In genomic region chr5:61881821-61882220, GRCh38 we compare ENCODE assay signal across 11 cellular contexts.
DNase-seq lines count a peak whose midpoint lies in the region; ATAC-seq and TF ChIP-seq lines count a peak whose summit lies in the region.
"Had no signal": no experiment of that assay in that cellular context is flagged by ENCODE, and none has a peak within 500 bp of the region (broad histone marks: within the 10 kb centered on the region; RNA-seq: fewer than 3 reads in every experiment).

No MANE protein-coding gene starts in this region.

- WGBS in SK-N-SH (ENCODE audit: low lambda C conversion rate) = 51% methylated on average over 4 of the region's 4 CpGs

- no peak overlapping the region for H3K4me2 ChIP-seq in SK-N-SH

- ATAC-seq in SK-N-SH treated with all-trans-retinoic acid at 6 μM for 48 hours (no peak), left lobe of liver (no peak)
- ATAC-seq: activated CD8-positive, alpha-beta memory T cell treated with anti-CD3 and anti-CD28 coated beads, Interleukin-2, amount 10 ng/mL, durations not matched to agents 7 days and 5 days had no signal

- no peaks in the 10 kb centered on the region for H3F3A ChIP-seq in SK-N-SH (replicated peaks; ENCODE audit: insufficient read depth)

- no peak overlapping the region for H3K9ac ChIP-seq in SK-N-SH

- no peaks in the 10 kb centered on the region for H3K79me2 ChIP-seq in SK-N-SH (ENCODE audit: insufficient read depth)

- no peak overlapping the region for H3K4me3 ChIP-seq in SK-N-SH (ENCODE audit: low read depth in 2 of 2, low read length in 1 of 2)

- H4K20me1 ChIP-seq in SK-N-SH (ENCODE audit: insufficient read depth) = no peaks in the 10 kb centered on the region

- POLR2A ChIA-PET in SK-N-SH (lab: Yijun Ruan, JAX) = no interaction called here

- H2AFZ ChIP-seq in SK-N-SH (ENCODE audit: low read depth) = no peak overlapping the region

- DNase-seq in SK-N-SH (no peak), caudate nucleus (lab: John Stamatoyannopoulos, UW) (peak in 36 of 61 donors; percentile 0 to 87 (median 23)), kidney tubule cell (ENCODE audit: low spot score) (peak; percentile 87), left lobe of liver (ENCODE audit: low spot score) (no peak)
- DNase-seq in stimulated activated naive CD4-positive, alpha-beta T cell (lab: John Stamatoyannopoulos, UW) = no peak
- no peak for DNase-seq in activated naive CD4-positive, alpha-beta T cell treated with Interleukin-2 at 50 U/mL for 16 hours
- no peak for DNase-seq in NK-92 treated with Interleukin-12 subunit alpha and Interleukin-12 subunit beta, amount 100 ng/mL, for 24 hours (lab: John Stamatoyannopoulos, UW)
- DNase-seq: activated CD8-positive, alpha-beta memory T cell treated with anti-CD3 and anti-CD28 coated beads, Interleukin-2, amount 10 ng/mL, durations not matched to agents 7 days and 5 days; effector memory CD4-positive, alpha-beta T cell had no signal

- TF ChIP-seq CTCF in SK-N-SH (IDR thresholded peaks at IDR 0.05) = no peak

- H3K9me3 ChIP-seq in SK-N-SH = no peaks in the 10 kb centered on the region

- TF ChIP-seq EP300 in SK-N-SH (IDR thresholded peaks at IDR 0.05; ENCODE audit: borderline replicate concordance in 1 of 2, low read depth in 1 of 2, low read length in 1 of 2) = no peak

- H3K27me3 ChIP-seq in SK-N-SH (ENCODE audit: insufficient read depth) = no peaks in the 10 kb centered on the region

- no peaks in the 10 kb centered on the region for H3K9me2 ChIP-seq in SK-N-SH

- H3K4me1 ChIP-seq in SK-N-SH (ENCODE audit: control insufficient read depth in 1 of 2, insufficient read depth in 2 of 2, low read depth in 1 of 2, low read length in 1 of 2) = peaks cover 0 to 12% of the 10 kb centered on the region in 2 experiments; a peak in 1 of 4 replicates

- no peak for TF ChIP-seq RAD21 in SK-N-SH (IDR thresholded peaks at IDR 0.05; ENCODE audit: low read length)

- H3K36me3 ChIP-seq in SK-N-SH (replicated peaks in 1 of 2; ENCODE audit: control insufficient read depth in 1 of 2, insufficient read depth in 2 of 2, low read length in 1 of 2) = no peaks in the 10 kb centered on the region

- no peak overlapping the region for H3K27ac ChIP-seq in SK-N-SH (ENCODE audit: low read depth in 2 of 2, low read length in 1 of 2)
- H3K27ac ChIP-seq in caudate nucleus (ENCODE audit: low read depth, low read length) = no peak overlapping the region
- H3K27ac ChIP-seq: 22Rv1 had no signal

- CTCF ChIA-PET in SK-N-SH (lab: Yijun Ruan, JAX) = no interaction called here

TF ChIP-seq in SK-N-SH treated with all-trans-retinoic acid at 6 μM for 48 hours, 23 proteins besides CTCF, POLR2A, EP300 and RAD21:
- TF ChIP-seq ZFP3 (CRISPR knock-in tag; IDR thresholded peaks at IDR 0.05) = no peak
- TF ChIP-seq ISL1 (CRISPR knock-in tag; IDR thresholded peaks at IDR 0.05) = 0 out of 2 replicates have a peak, but pooled peaks have one; percentile 7

TF ChIP-seq in SK-N-SH, 30 proteins besides CTCF, POLR2A, EP300 and RAD21:
- TF ChIP-seq EZH2phosphoT487 (IDR thresholded peaks at IDR 0.05; ENCODE audit: borderline replicate concordance, low read depth) (no peak), PBX3 (IDR thresholded peaks at IDR 0.05) (no peak)

Comparison
In these comparisons a context has a peak if more than half of its experiments do, and no peak if none do; other contexts are left out.
1. DNase-seq: peak in caudate nucleus (36 of 61) and kidney tubule cell (single experiment); none in SK-N-SH (single experiment), stimulated activated naive CD4-positive, alpha-beta T cell (0 of 6), left lobe of liver (single experiment), activated naive CD4-positive, alpha-beta T cell treated with Interleukin-2 at 50 U/mL for 16 hours (single experiment) and NK-92 treated with Interleukin-12 subunit alpha and Interleukin-12 subunit beta, amount 100 ng/mL, for 24 hours (single experiment).